In the genomic region with DNA sequence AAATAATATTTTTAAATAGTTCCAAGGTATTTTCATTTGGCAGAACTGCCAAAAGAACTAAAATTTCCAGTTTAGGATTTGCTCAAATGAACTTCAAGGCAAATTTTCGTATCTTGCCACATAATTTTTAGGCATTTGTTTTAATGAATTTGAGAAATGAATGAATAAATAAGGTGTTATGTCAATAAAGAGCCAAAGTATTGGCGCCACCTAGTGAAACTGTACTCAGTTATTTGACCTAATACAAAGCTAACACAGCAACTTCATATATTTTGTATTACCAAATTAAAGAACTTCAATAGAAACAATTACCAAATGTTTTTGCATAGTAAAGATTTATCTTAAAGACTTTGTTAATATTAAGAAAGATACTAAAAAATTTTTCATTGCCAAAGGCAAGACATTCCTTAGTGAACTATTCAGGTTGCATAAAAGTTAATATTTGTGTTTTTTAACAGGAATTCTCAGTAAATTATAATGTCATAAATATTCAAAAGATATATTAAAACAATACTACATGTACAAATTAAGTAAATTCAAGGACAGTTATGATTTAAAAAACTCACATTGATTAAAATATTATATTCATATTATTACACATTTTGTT, we compare ENCODE assay signal across 8 cellular contexts. TPM values are rescaled to one million over a fixed set of nuclear protein-coding genes. Genes with fewer than 3 reads are reported as not detected.
A peak's percentile ranks its signal among the peaks of the same experiment; 100 is the strongest.
DNase-seq lines count a peak whose midpoint lies in the region; ATAC-seq, FAIRE-seq and TF ChIP-seq lines count a peak whose summit lies in the region.

No MANE protein-coding gene starts in this region.

- no peak overlapping the region for H3K4me3 Mint-ChIP-seq in CD4-positive, alpha-beta memory T cell
- H3K4me3 Mint-ChIP-seq in T-helper 17 cell, result no peak overlapping the region

- intact Hi-C loops in CD4-positive, alpha-beta memory T cell (cut with micrococcal nuclease), result no loop called here

- CTCF ChIA-PET in AG04450 (lab: Charles Lee), result interaction anchor here (0.9 to 1.3 kb wide), 2 partner anchors 9 to 1377 kb away, joined by 3 to 5 read pairs; no protein-coding TSS in a partner anchor
- CTCF ChIA-PET in GM10248 (lab: Yijun Ruan, JAX), result no interaction called here
- CTCF ChIA-PET in CD4-positive, alpha-beta memory T cell (lab: Charles Lee; ENCODE audit: partially characterized antibody), result no interaction called here

- ATAC-seq in foreskin keratinocyte (no peak), T-helper 17 cell (no peak)

- no peak overlapping the region for H3K4me3 ChIP-seq in AG04450 (ENCODE audit: low read depth, low read length)
- H3K4me3 ChIP-seq in CD4-positive, alpha-beta memory T cell (ENCODE audit: low read length in 2 of 2), result no peak overlapping the region

- H3K9me3 ChIP-seq in AG04450 (ENCODE audit: control insufficient read depth, insufficient read depth, low read length) (no peaks in the 10 kb centered on the region), T-helper 17 cell (ENCODE audit: control insufficient read depth, low read length, poor library complexity, severe bottlenecking) (no peaks in the 10 kb centered on the region)
- no peaks in the 10 kb centered on the region for H3K9me3 ChIP-seq in CD4-positive, alpha-beta memory T cell (ENCODE audit: control insufficient read depth in 1 of 2, low read length in 2 of 2)

- H3K36me3 Mint-ChIP-seq in CD4-positive, alpha-beta memory T cell, result no peaks in the 10 kb centered on the region
- peaks cover 4% of the 10 kb centered on the region for H3K36me3 Mint-ChIP-seq in T-helper 17 cell (ENCODE audit: low read depth)

- no peaks in the 10 kb centered on the region for H3K4me1 Mint-ChIP-seq in CD4-positive, alpha-beta memory T cell
- H3K4me1 Mint-ChIP-seq in T-helper 17 cell, result no peaks in the 10 kb centered on the region

- H3K9me3 Mint-ChIP-seq in CD4-positive, alpha-beta memory T cell, result peaks cover 0 to 9% (median 4%) of the 10 kb centered on the region in 8 donors

- FAIRE-seq in RCC 7860 (lab: Jason Lieb, UNC), result peak; percentile 68

- peaks cover 2 to 15% of the 10 kb centered on the region in 2 donors for H3K27me3 Mint-ChIP-seq in CD4-positive, alpha-beta memory T cell
- H3K27me3 Mint-ChIP-seq in T-helper 17 cell, result peaks cover 6% of the 10 kb centered on the region

- POLR2A ChIA-PET in AG04450 (lab: Yijun Ruan, JAX) (no interaction called here), GM10248 (lab: Yijun Ruan, JAX) (no interaction called here)
- POLR2A ChIA-PET in CD4-positive, alpha-beta memory T cell (lab: Charles Lee; ENCODE audit: partially characterized antibody), result no interaction called here

- TF ChIP-seq CTCF in AG04450 (IDR thresholded peaks at IDR 0.05; ENCODE audit: low read depth, low read length), result peak; percentile 70
- peak; percentile 49 for TF ChIP-seq CTCF in GM10248 (IDR thresholded peaks at IDR 0.05; ENCODE audit: control extremely low read depth, extremely low read depth, low read depth, missing control alignments)
- TF ChIP-seq CTCF in foreskin keratinocyte (conservative IDR thresholded peaks at IDR 0.05), result peak; percentile 74

- H3K36me3 ChIP-seq in CD4-positive, alpha-beta memory T cell (ENCODE audit: insufficient read depth, low read length), result no peaks in the 10 kb centered on the region

- H3K27me3 ChIP-seq in AG04450 (ENCODE audit: control insufficient read depth, insufficient read depth, low read length) (no peaks in the 10 kb centered on the region), foreskin keratinocyte (peaks cover 5% of the 10 kb centered on the region)
- no peaks in the 10 kb centered on the region for H3K27me3 ChIP-seq in CD4-positive, alpha-beta memory T cell (ENCODE audit: insufficient read depth, low read length)

- peaks cover 4% of the 10 kb centered on the region for H3K4me1 ChIP-seq in foreskin keratinocyte
- no peaks in the 10 kb centered on the region for H3K4me1 ChIP-seq in CD4-positive, alpha-beta memory T cell (ENCODE audit: insufficient read depth, low read length)

- H3K27ac ChIP-seq in AG04450 (ENCODE audit: low read depth, low read length) (no peak overlapping the region), foreskin keratinocyte (no peak overlapping the region)
- no peak overlapping the region for H3K27ac ChIP-seq in CD4-positive, alpha-beta memory T cell (ENCODE audit: low read depth, low read length)

- H3K27ac Mint-ChIP-seq in CD4-positive, alpha-beta memory T cell, result no peak overlapping the region
- H3K27ac Mint-ChIP-seq in T-helper 17 cell, result no peak overlapping the region

- DNase-seq in AG04450 (ENCODE audit: low read depth, low spot score) (no peak), GM10248 (ENCODE audit: extremely low spot score) (no peak), RCC 7860 (ENCODE audit: low spot score) (no peak), foreskin keratinocyte (peak in 1 of 2 donors; percentile 25), T-helper 17 cell (no peak), NCI-H2196 treated with DMSO at 0.1 percent for 48 hours (lab: John Stamatoyannopoulos, UW; ENCODE audit: unreplicated experiment) (no peak)
- no peak for DNase-seq in CD4-positive, alpha-beta memory T cell
- no peak for DNase-seq in stimulated activated CD4-positive, alpha-beta T cell treated with anti-CD3 and anti-CD28 coated beads, Interleukin-4, amount 100 ng/mL, for 1 hour

RNA-seq across cellular contexts. Expression of gene STPG2, which starts 50.3 kb away (rescaled TPM):
- polyA plus RNA-seq in AG04450 (2011; rRNA removed), result not detected in 2 replicates
- not detected in 2 replicates for polyA minus RNA-seq in AG04450 (2011; rRNA and poly(A)+ RNA removed)
- total RNA-seq in foreskin keratinocyte, result 0.07 TPM in 1 of 2 replicates, not detected in the other
- polyA plus RNA-seq in foreskin keratinocyte, result 0.04 TPM in 1 of 2 replicates, not detected in the other
- under 1 TPM; 0.47 to 0.84 TPM for total RNA-seq in CD4-positive, alpha-beta memory T cell
- not detected for polyA plus RNA-seq in CD4-positive, alpha-beta memory T cell
- under 1 TPM; 0.17 to 0.21 TPM for total RNA-seq in T-helper 17 cell
